In genomic region chr19:45078390-45079062, GRCh38 we compare ENCODE assay signal across 9 cellular contexts. TPM values are rescaled to one million over a fixed set of nuclear protein-coding genes. Genes with fewer than 3 reads are reported as not detected.
A peak's percentile ranks its signal among the peaks of the same experiment; 100 is the strongest.
DNase-seq lines count a peak whose midpoint lies in the region; ATAC-seq, FAIRE-seq and TF ChIP-seq lines count a peak whose summit lies in the region.
"Had no signal": no experiment of that assay in that cellular context is flagged by ENCODE, and none has a peak within 500 bp of the region (broad histone marks: within the 10 kb centered on the region; RNA-seq: fewer than 3 reads in every experiment).

No MANE protein-coding gene starts in this region.

- peak overlapping the region; percentile 57 for H2AFZ ChIP-seq in KMS-11 (ENCODE audit: low read depth)

- ATAC-seq in natural killer cell = no peak
- ATAC-seq in HG03521 (IDR thresholded peaks at IDR 0.05; ENCODE audit: unreplicated experiment) = no peak

- peaks cover 54% of the 10 kb centered on the region for H3K4me1 ChIP-seq in KMS-11 (ENCODE audit: low read depth, poor library complexity, severe bottlenecking)

- FAIRE-seq in RCC 7860 (lab: Jason Lieb, UNC) = no peak

- peak overlapping the region; percentile 63 for H3K4me2 ChIP-seq in KMS-11

- no peaks in the 10 kb centered on the region for H4K20me1 ChIP-seq in KMS-11 (ENCODE audit: insufficient read depth)

- H3K27ac ChIP-seq in KMS-11 (peak overlapping the region; percentile 64), coronary artery (peak overlapping the region in 1 of 2 donors; percentile 74)

- H3K79me2 ChIP-seq in KMS-11 (ENCODE audit: insufficient read depth, low read depth) = peaks cover 80% of the 10 kb centered on the region

- no peaks in the 10 kb centered on the region for H3K36me3 ChIP-seq in KMS-11 (ENCODE audit: insufficient read depth)

- peaks cover 44 to 62% of the 10 kb centered on the region in 2 donors for H3K4me1 Mint-ChIP-seq in natural killer cell

- H3K9me3 Mint-ChIP-seq in natural killer cell = no peaks in the 10 kb centered on the region

- peak overlapping the region; percentile 97 for H3K4me3 Mint-ChIP-seq in natural killer cell

- peak overlapping the region; percentile 97 for H3K4me3 ChIP-seq in AG10803 (ENCODE audit: low read length)
- no peak overlapping the region for H3K4me3 ChIP-seq in KMS-11 (IDR thresholded peaks at IDR 0.05; ENCODE audit: insufficient read depth, low read depth, low read length)
- peak overlapping the region; percentile 85 for H3K4me3 ChIP-seq in coronary artery

- no peaks in the 10 kb centered on the region for H3K27me3 Mint-ChIP-seq in natural killer cell (ENCODE audit: low read depth in 2 of 2)

- no peak for TF ChIP-seq CTCF in AG10803 (conservative IDR thresholded peaks at IDR 0.05; ENCODE audit: low read length)
- TF ChIP-seq CTCF in KMS-11 (conservative IDR thresholded peaks at IDR 0.05; ENCODE audit: low read depth, low read length) = no peak
- no peak for TF ChIP-seq CTCF in coronary artery (IDR thresholded peaks at IDR 0.05)
- TF ChIP-seq CTCF in natural killer cell (IDR thresholded peaks at IDR 0.05) = no peak

- H3K9ac ChIP-seq in KMS-11 = peak overlapping the region; percentile 82

- H3K27ac Mint-ChIP-seq in natural killer cell = peak overlapping the region; percentile 96

- intact Hi-C loops in natural killer cell (cut with micrococcal nuclease) = loop anchor here (2.0 kb wide), 1 partner anchor 100 kb away; the partner anchor contains the start of genes BLOC1S3 and TRAPPC6A

- peaks cover 9% of the 10 kb centered on the region for H3K36me3 Mint-ChIP-seq in natural killer cell

- no peak for DNase-seq in AG10803 (ENCODE audit: low read depth)
- DNase-seq in coronary artery (ENCODE audit: low spot score) = no peak
- no peak for DNase-seq in natural killer cell
- DNase-seq in activated gamma-delta T cell treated with Interleukin-2 at 50 U/mL for 16 hours = no peak
- DNase-seq in SIG-M5 treated with dmso at 0.1 percent for 504 hours (lab: John Stamatoyannopoulos, UW; ENCODE audit: unreplicated experiment) = no peak
- no peak for DNase-seq in RCC 7860 (ENCODE audit: low spot score)

- H3K27me3 ChIP-seq in KMS-11 (ENCODE audit: insufficient read depth, low read depth) = no peaks in the 10 kb centered on the region

RNA-seq across cellular contexts. Expression of gene GEMIN7, which starts 0.5 kb away (rescaled TPM):
- 10 to 100 TPM; 27.7 to 28.7 (median 27.9) TPM for total RNA-seq in natural killer cell

RNA-seq across cellular contexts. Expression of gene ZNF296, which starts 2.2 kb away (rescaled TPM):
- total RNA-seq in natural killer cell = 1 to 10 TPM; 5.1 to 8.0 (median 8.0) TPM
- total RNA-seq: myocyte had no signal

RNA-seq across cellular contexts. Expression of gene PPP1R37, which starts 14.5 kb away (rescaled TPM):
- total RNA-seq in natural killer cell = 10 to 100 TPM; 23.8 to 29.3 (median 25.0) TPM

RNA-seq across cellular contexts. Expression of gene CLASRP, which starts 39.7 kb away (rescaled TPM):
- 100 to 1,000 TPM; 142 to 160 (median 146) TPM for total RNA-seq in natural killer cell
